Comparison of ENCODE assay signal across 9 cellular contexts in the genomic region with DNA sequence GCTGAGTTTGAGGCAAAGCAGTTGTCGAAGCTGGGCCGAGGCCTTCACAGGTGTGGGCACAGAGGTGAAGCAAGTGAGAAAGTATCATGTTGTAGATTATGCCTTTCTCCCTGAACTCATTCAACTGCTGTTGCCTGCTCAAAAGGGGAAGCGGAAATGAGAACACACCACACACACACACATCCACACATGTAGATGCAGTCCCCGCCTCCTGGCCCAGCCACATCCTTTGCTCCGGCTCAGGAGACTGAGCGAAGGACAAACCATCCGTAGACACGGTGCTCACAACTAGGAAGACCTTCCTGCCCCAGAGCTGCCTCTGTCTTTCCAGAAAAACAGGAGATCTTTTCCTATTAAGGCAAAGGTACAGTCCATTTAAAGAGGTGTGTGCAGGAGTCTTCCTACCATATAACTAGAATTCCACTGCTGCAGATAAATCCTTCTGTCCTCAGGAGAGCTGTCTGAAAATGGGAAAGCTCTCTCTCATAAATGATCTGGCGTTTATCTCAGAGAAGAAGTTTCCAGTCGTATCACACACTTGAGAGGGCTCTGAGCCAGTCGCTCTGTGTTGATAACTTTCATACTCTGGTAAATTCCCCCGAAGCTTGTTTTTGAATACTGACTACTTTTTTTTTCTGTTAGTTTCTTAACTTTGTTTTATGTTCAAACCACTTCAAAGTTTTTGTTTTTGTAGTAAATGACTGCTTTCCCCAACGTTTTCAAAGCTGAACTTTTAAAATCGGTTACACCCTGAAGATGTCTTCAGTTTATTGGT. TPM values are rescaled to one million over a fixed set of nuclear protein-coding genes. Genes with fewer than 3 reads are reported as not detected.
A peak's percentile ranks its signal among the peaks of the same experiment; 100 is the strongest.
DNase-seq lines count a peak whose midpoint lies in the region; ATAC-seq, FAIRE-seq and TF ChIP-seq lines count a peak whose summit lies in the region.
"Had no signal": no experiment of that assay in that cellular context is flagged by ENCODE, and none has a peak within 500 bp of the region (broad histone marks: within the 10 kb centered on the region; RNA-seq: fewer than 3 reads in every experiment).

A gene with protein sequence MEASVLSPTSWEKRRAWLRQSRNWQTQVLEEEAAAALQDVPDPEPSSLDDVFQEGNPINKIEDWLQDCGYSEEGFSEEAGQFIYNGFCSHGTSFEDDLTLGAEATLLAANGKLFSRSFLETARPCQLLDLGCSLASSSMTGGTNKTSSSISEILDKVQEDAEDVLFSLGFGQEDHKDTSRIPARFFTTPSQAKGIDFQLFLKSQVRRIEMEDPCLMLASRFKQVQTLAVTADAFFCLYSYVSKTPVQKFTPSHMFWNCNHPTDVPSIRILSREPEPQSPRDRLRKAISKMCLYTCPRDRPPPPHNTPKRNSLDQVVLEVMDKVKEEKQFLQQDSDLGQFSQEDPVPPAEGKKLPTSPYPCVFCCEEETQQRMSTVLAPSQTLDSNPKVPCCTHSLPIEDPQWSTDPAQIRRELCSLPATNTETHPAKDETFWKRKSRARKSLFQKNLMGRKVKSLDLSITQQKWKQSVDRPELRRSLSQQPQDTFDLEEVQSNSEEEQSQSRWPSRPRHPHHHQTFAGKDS (minus strand): TSS at position 161 of the 775 bp plus-strand sequence. CDS start 10,200 bp downstream, outside the sequence.

- CTCF ChIA-PET in SK-N-SH (lab: Yijun Ruan, JAX) = interaction anchor here (1.0 to 2.1 kb wide), 3 partner anchors 8 to 84 kb away, joined by 3 to 10 read pairs (median 5); no protein-coding TSS in a partner anchor

- no peak for DNase-seq in SK-N-SH
- DNase-seq in activated CD4-positive, alpha-beta T cell treated with anti-CD3 and anti-CD28 coated beads for 48 hours = peak; percentile 89
- peak; percentile 51 to 76 (median 67) for DNase-seq in stimulated activated CD4-positive, alpha-beta T cell treated with anti-CD3 and anti-CD28 coated beads, TNF-alpha, amount 100 ng/mL, for 1 hour (ENCODE audit: low read depth in 3 of 3, low spot score in 1 of 3)
- no peak for DNase-seq in NCI-H226
- DNase-seq in NCI-H2196 treated with DMSO at 0.1 percent for 48 hours (lab: John Stamatoyannopoulos, UW; ENCODE audit: unreplicated experiment) = no peak

- no peak within 1 kb of the TSS for H3K27ac ChIP-seq in SK-N-SH (ENCODE audit: low read depth in 2 of 2, low read length in 1 of 2)
- H3K27ac ChIP-seq: 22Rv1 had no signal

- H3F3A ChIP-seq in SK-N-SH (replicated peaks; ENCODE audit: insufficient read depth) = no peaks in the 10 kb centered on the region

- POLR2A ChIA-PET in SK-N-SH (lab: Yijun Ruan, JAX) = no interaction called here

- TF ChIP-seq CTCF in SK-N-SH (IDR thresholded peaks at IDR 0.05) = no peak

- no peaks in the 10 kb centered on the region for H3K79me2 ChIP-seq in SK-N-SH (ENCODE audit: insufficient read depth)

- WGBS in SK-N-SH (ENCODE audit: low lambda C conversion rate) = 9% methylated on average over 13 of the region's 14 CpGs

- peak; percentile 64 for FAIRE-seq in endometrium (lab: Jason Lieb, UNC)

- no peak within 1 kb of the TSS for H3K4me2 ChIP-seq in SK-N-SH

- H3K4me1 ChIP-seq in SK-N-SH (ENCODE audit: control insufficient read depth in 1 of 2, insufficient read depth in 2 of 2, low read depth in 1 of 2, low read length in 1 of 2) = no peaks in the 10 kb centered on the region

- H3K9ac ChIP-seq in SK-N-SH = no peak within 1 kb of the TSS

- TF ChIP-seq RAD21 in SK-N-SH (IDR thresholded peaks at IDR 0.05; ENCODE audit: low read length) = no peak

- H3K27me3 ChIP-seq in SK-N-SH (ENCODE audit: insufficient read depth) = no peaks in the 10 kb centered on the region; the same call in 1 of the 2 replicates

- H3K4me3 ChIP-seq in SK-N-SH (ENCODE audit: low read depth in 2 of 2, low read length in 1 of 2) = no peak within 1 kb of the TSS

- H3K9me3 ChIP-seq in SK-N-SH = no peaks in the 10 kb centered on the region

- ATAC-seq in SK-N-SH treated with all-trans-retinoic acid at 6 μM for 48 hours (no peak), HG03521 (IDR thresholded peaks at IDR 0.05; ENCODE audit: unreplicated experiment) (peak; percentile 97)

- no peak for TF ChIP-seq EP300 in SK-N-SH (IDR thresholded peaks at IDR 0.05; ENCODE audit: borderline replicate concordance in 1 of 2, low read depth in 1 of 2, low read length in 1 of 2)

- H3K36me3 ChIP-seq in SK-N-SH (replicated peaks in 1 of 2; ENCODE audit: control insufficient read depth in 1 of 2, insufficient read depth in 2 of 2, low read length in 1 of 2) = no peaks in the 10 kb centered on the region

- no peaks in the 10 kb centered on the region for H4K20me1 ChIP-seq in SK-N-SH (ENCODE audit: insufficient read depth)

- no peaks in the 10 kb centered on the region for H3K9me2 ChIP-seq in SK-N-SH

- H2AFZ ChIP-seq in SK-N-SH (ENCODE audit: low read depth) = no peak within 1 kb of the TSS

TF ChIP-seq in SK-N-SH, 30 proteins besides CTCF, POLR2A, EP300 and RAD21:
- TF ChIP-seq, protein P1, sequence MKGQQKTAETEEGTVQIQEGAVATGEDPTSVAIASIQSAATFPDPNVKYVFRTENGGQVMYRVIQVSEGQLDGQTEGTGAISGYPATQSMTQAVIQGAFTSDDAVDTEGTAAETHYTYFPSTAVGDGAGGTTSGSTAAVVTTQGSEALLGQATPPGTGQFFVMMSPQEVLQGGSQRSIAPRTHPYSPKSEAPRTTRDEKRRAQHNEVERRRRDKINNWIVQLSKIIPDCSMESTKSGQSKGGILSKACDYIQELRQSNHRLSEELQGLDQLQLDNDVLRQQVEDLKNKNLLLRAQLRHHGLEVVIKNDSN (IDR thresholded peaks at IDR 0.05; ENCODE audit: borderline replicate concordance, low read depth) = no peak
- TF ChIP-seq MXI1 (IDR thresholded peaks at IDR 0.05; ENCODE audit: low read depth, low read length) (no peak), GABPA (IDR thresholded peaks at IDR 0.05; ENCODE audit: low read depth) (peak; percentile 26; the same call in 1 of the 2 replicates)
- TF ChIP-seq, protein P2, sequence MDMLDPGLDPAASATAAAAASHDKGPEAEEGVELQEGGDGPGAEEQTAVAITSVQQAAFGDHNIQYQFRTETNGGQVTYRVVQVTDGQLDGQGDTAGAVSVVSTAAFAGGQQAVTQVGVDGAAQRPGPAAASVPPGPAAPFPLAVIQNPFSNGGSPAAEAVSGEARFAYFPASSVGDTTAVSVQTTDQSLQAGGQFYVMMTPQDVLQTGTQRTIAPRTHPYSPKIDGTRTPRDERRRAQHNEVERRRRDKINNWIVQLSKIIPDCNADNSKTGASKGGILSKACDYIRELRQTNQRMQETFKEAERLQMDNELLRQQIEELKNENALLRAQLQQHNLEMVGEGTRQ (IDR thresholded peaks at IDR 0.05; ENCODE audit: borderline replicate concordance, low read depth, low read length) = no peak

TF ChIP-seq in SK-N-SH treated with all-trans-retinoic acid at 6 μM for 48 hours, 23 proteins besides CTCF, POLR2A, EP300 and RAD21:
- no peak for TF ChIP-seq OSR1 (CRISPR knock-in tag; IDR thresholded peaks at IDR 0.05)
- TF ChIP-seq ZC3H10 (CRISPR knock-in tag; IDR thresholded peaks at IDR 0.05) = no peak
- TF ChIP-seq RARB (CRISPR knock-in tag; IDR thresholded peaks at IDR 0.05) = no peak
- no peak for TF ChIP-seq ZFP30 (CRISPR knock-in tag; IDR thresholded peaks at IDR 0.05)
- no peak for TF ChIP-seq ZNF70 (CRISPR knock-in tag; IDR thresholded peaks at IDR 0.05)
- TF ChIP-seq, protein P3, sequence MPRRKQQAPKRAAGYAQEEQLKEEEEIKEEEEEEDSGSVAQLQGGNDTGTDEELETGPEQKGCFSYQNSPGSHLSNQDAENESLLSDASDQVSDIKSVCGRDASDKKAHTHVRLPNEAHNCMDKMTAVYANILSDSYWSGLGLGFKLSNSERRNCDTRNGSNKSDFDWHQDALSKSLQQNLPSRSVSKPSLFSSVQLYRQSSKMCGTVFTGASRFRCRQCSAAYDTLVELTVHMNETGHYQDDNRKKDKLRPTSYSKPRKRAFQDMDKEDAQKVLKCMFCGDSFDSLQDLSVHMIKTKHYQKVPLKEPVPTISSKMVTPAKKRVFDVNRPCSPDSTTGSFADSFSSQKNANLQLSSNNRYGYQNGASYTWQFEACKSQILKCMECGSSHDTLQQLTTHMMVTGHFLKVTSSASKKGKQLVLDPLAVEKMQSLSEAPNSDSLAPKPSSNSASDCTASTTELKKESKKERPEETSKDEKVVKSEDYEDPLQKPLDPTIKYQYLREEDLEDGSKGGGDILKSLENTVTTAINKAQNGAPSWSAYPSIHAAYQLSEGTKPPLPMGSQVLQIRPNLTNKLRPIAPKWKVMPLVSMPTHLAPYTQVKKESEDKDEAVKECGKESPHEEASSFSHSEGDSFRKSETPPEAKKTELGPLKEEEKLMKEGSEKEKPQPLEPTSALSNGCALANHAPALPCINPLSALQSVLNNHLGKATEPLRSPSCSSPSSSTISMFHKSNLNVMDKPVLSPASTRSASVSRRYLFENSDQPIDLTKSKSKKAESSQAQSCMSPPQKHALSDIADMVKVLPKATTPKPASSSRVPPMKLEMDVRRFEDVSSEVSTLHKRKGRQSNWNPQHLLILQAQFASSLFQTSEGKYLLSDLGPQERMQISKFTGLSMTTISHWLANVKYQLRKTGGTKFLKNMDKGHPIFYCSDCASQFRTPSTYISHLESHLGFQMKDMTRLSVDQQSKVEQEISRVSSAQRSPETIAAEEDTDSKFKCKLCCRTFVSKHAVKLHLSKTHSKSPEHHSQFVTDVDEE (CRISPR knock-in tag; IDR thresholded peaks at IDR 0.05) = no peak

RNA-seq across cellular contexts. Expression of the gene that starts here (rescaled TPM):
- not detected in 2 replicates for polyA plus RNA-seq in SK-N-SH (2012; rRNA removed)
- polyA plus RNA-seq in SK-N-SH (2012; cell fraction: cytosol; rRNA removed) = not detected in 2 replicates
- not detected in 2 replicates for polyA plus RNA-seq in SK-N-SH (2012; cell fraction: nucleus; rRNA removed)

Comparison
In these comparisons a context has a peak if more than half of its experiments do, and no peak if none do; other contexts are left out.
1. DNase-seq: peak in activated CD4-positive, alpha-beta T cell treated with anti-CD3 and anti-CD28 coated beads for 48 hours (single experiment) and stimulated activated CD4-positive, alpha-beta T cell treated with anti-CD3 and anti-CD28 coated beads, TNF-alpha, amount 100 ng/mL, for 1 hour (3 of 3); none in SK-N-SH (single experiment), NCI-H226 (single experiment) and NCI-H2196 treated with DMSO at 0.1 percent for 48 hours (single experiment).